ENCODE assay signal across 13 cellular contexts in genomic region chr2:25306767-25307368, GRCh38. TPM values are rescaled to one million over a fixed set of nuclear protein-coding genes. Genes with fewer than 3 reads are reported as not detected.
DNase-seq lines count a peak whose midpoint lies in the region; ATAC-seq and TF ChIP-seq lines count a peak whose summit lies in the region.
"Had no signal": no experiment of that assay in that cellular context is flagged by ENCODE, and none has a peak within 500 bp of the region (broad histone marks: within the 10 kb centered on the region; RNA-seq: fewer than 3 reads in every experiment).

No MANE protein-coding gene starts in this region.

- no peak for DNase-seq in CD8-positive, alpha-beta memory T cell
- DNase-seq in NB4 (ENCODE audit: low read depth) (peak; percentile 81), SW 1271 (lab: John Stamatoyannopoulos, UW) (no peak), germinal center (ENCODE audit: low spot score) (no peak)
- DNase-seq in naive thymus-derived CD8-positive, alpha-beta T cell: no peak
- DNase-seq: glutamatergic neuron, mesendoderm, NCI-H146, PC-3, uterus had no signal

- H3K36me3 Mint-ChIP-seq in CD8-positive, alpha-beta memory T cell: peaks cover 2 to 77% (median 8%) of the 10 kb centered on the region in 3 donors
- peaks cover 24% of the 10 kb centered on the region for H3K36me3 Mint-ChIP-seq in brain
- H3K36me3 Mint-ChIP-seq in naive thymus-derived CD8-positive, alpha-beta T cell: peaks cover 0 to 66% (median 2%) of the 10 kb centered on the region in 3 donors

- H3K4me1 Mint-ChIP-seq in CD8-positive, alpha-beta memory T cell: peaks cover 72 to 91% (median 77%) of the 10 kb centered on the region in 3 donors
- peaks cover 100% of the 10 kb centered on the region for H3K4me1 Mint-ChIP-seq in brain
- H3K4me1 Mint-ChIP-seq in naive thymus-derived CD8-positive, alpha-beta T cell: peaks cover 52 to 94% (median 87%) of the 10 kb centered on the region in 4 donors

- H3K27me3 Mint-ChIP-seq in CD8-positive, alpha-beta memory T cell: no peaks in the 10 kb centered on the region
- H3K27me3 Mint-ChIP-seq in brain: no peaks in the 10 kb centered on the region
- no peaks in the 10 kb centered on the region for H3K27me3 Mint-ChIP-seq in naive thymus-derived CD8-positive, alpha-beta T cell

- CTCF ChIA-PET in CD8-positive, alpha-beta memory T cell (lab: Charles Lee): interaction anchor here (3.6 kb wide), 1 partner anchor 29 kb away, joined by 29 read pairs; no protein-coding TSS in a partner anchor

- peak overlapping the region in 2 of 7 donors; percentile 11 to 48 for H3K4me3 Mint-ChIP-seq in CD8-positive, alpha-beta memory T cell
- H3K4me3 Mint-ChIP-seq in brain: peak overlapping the region in 2 of 5 experiments; percentile 20 to 57
- H3K4me3 Mint-ChIP-seq in naive thymus-derived CD8-positive, alpha-beta T cell: peak overlapping the region in 5 of 10 donors; percentile 18 to 67 (median 54)
- H3K4me3 Mint-ChIP-seq: dendritic cell treated with granulocyte-macrophage colony-stimulating factor and Interleukin-4, amounts not matched to agents 40 ng/mL and 50 ng/mL, for 4 days had no signal

- H3K4me3 ChIP-seq in CD8-positive, alpha-beta memory T cell (ENCODE audit: low read length): no peak overlapping the region
- no peak overlapping the region for H3K4me3 ChIP-seq in NB4 (ENCODE audit: low read depth, low read length)
- H3K4me3 ChIP-seq: uterus had no signal

- peaks cover 68% of the 10 kb centered on the region for H3K4me1 ChIP-seq in CD8-positive, alpha-beta memory T cell (ENCODE audit: insufficient read depth, low read length)

- H3K27ac ChIP-seq in CD8-positive, alpha-beta memory T cell (ENCODE audit: low read depth, low read length): no peak overlapping the region
- H3K27ac ChIP-seq: uterus had no signal

- H3K27me3 ChIP-seq in CD8-positive, alpha-beta memory T cell (ENCODE audit: insufficient read depth, low read length, poor library complexity, severe bottlenecking): no peaks in the 10 kb centered on the region
- H3K27me3 ChIP-seq: uterus had no signal

- H3K27ac Mint-ChIP-seq in CD8-positive, alpha-beta memory T cell: peak overlapping the region; percentile 55 to 99 (median 96)
- peak overlapping the region in 4 of 5 experiments; percentile 72 to 94 (median 80) for H3K27ac Mint-ChIP-seq in brain
- H3K27ac Mint-ChIP-seq in naive thymus-derived CD8-positive, alpha-beta T cell: peak overlapping the region; percentile 78 to 96 (median 93)
- H3K27ac Mint-ChIP-seq: dendritic cell treated with granulocyte-macrophage colony-stimulating factor and Interleukin-4, amounts not matched to agents 40 ng/mL and 50 ng/mL, for 4 days had no signal

- peaks cover 19% of the 10 kb centered on the region for H3K36me3 ChIP-seq in CD8-positive, alpha-beta memory T cell (ENCODE audit: insufficient read depth, low read length)
- H3K36me3 ChIP-seq: uterus had no signal

- H3K9me3 Mint-ChIP-seq in CD8-positive, alpha-beta memory T cell: no peaks in the 10 kb centered on the region
- H3K9me3 Mint-ChIP-seq in brain: no peaks in the 10 kb centered on the region
- H3K9me3 Mint-ChIP-seq in naive thymus-derived CD8-positive, alpha-beta T cell: no peaks in the 10 kb centered on the region
- H3K9me3 Mint-ChIP-seq: dendritic cell treated with granulocyte-macrophage colony-stimulating factor and Interleukin-4, amounts not matched to agents 40 ng/mL and 50 ng/mL, for 4 days had no signal

- POLR2A ChIA-PET in CD8-positive, alpha-beta memory T cell (lab: Charles Lee): interaction anchor here (0.7 to 1.4 kb wide), 2 partner anchors 30 to 42 kb away, joined by 4 read pairs; no protein-coding TSS in a partner anchor
- POLR2A ChIA-PET in naive thymus-derived CD8-positive, alpha-beta T cell (lab: Charles Lee): interaction anchor here (0.8 to 9.7 kb wide), 5 partner anchors 12 to 55 kb away, joined by 3 to 83 read pairs (median 18); no protein-coding TSS in a partner anchor

- TF ChIP-seq POLR2A in NB4 (IDR thresholded peaks at IDR 0.05; ENCODE audit: extremely low read depth, insufficient read length): no peak

- no peaks in the 10 kb centered on the region for H3K9me3 ChIP-seq in CD8-positive, alpha-beta memory T cell (ENCODE audit: low read length)
- H3K9me3 ChIP-seq: uterus had no signal

- TF ChIP-seq CTCF in NB4 (IDR thresholded peaks at IDR 0.05; ENCODE audit: low read depth, low read length) (no peak), brain (conservative IDR thresholded peaks at IDR 0.05) (no peak)

- ATAC-seq in naive thymus-derived CD8-positive, alpha-beta T cell: no peak
- ATAC-seq in HG03025 (IDR thresholded peaks at IDR 0.05; ENCODE audit: low FRiP score, unreplicated experiment): no peak
- ATAC-seq: PC-3 had no signal

RNA-seq across cellular contexts. Expression of gene DNMT3A, which starts 34.9 kb away (rescaled TPM):
- total RNA-seq in CD8-positive, alpha-beta memory T cell: 10 to 100 TPM; 77.9 to 80.7 TPM
- polyA plus RNA-seq in CD8-positive, alpha-beta memory T cell: 19.4 TPM
- polyA plus RNA-seq in brain (ENCODE audit: insufficient read depth, low read depth, low replicate concordance): 27.7 TPM
- total RNA-seq in naive thymus-derived CD8-positive, alpha-beta T cell: 100 to 1,000 TPM; 121 to 122 TPM
- polyA plus RNA-seq in naive thymus-derived CD8-positive, alpha-beta T cell: 10 to 100 TPM; 17.9 to 31.2 (median 27.2) TPM
